Comparison of ENCODE assay signal across 15 cellular contexts in genomic region chr17:57211543-57211942, GRCh38. TPM values are rescaled to one million over a fixed set of nuclear protein-coding genes. Genes with fewer than 3 reads are reported as not detected.
DNase-seq lines count a peak whose midpoint lies in the region; ATAC-seq and TF ChIP-seq lines count a peak whose summit lies in the region.
"Had no signal": no experiment of that assay in that cellular context is flagged by ENCODE, and none has a peak within 500 bp of the region (broad histone marks: within the 10 kb centered on the region; RNA-seq: fewer than 3 reads in every experiment).

No MANE protein-coding gene starts in this region.

- H3K9me3 Mint-ChIP-seq in T-cell = peaks cover 0 to 17% (median 10%) of the 10 kb centered on the region in 3 donors

- H3K27me3 Mint-ChIP-seq in T-cell = peaks cover 11 to 21% of the 10 kb centered on the region in 2 donors

- CTCF ChIA-PET in T-cell (lab: Charles Lee) = no interaction called here

- H3K36me3 Mint-ChIP-seq in T-cell = no peaks in the 10 kb centered on the region
- H3K36me3 Mint-ChIP-seq: CD4-positive, CD25-positive, alpha-beta regulatory T cell; mesothelial cell of epicardium had no signal

- H3K4me1 Mint-ChIP-seq in T-cell = peaks cover 0 to 8% (median 0%) of the 10 kb centered on the region in 3 donors
- H3K4me1 Mint-ChIP-seq: mesothelial cell of epicardium had no signal

- no peak overlapping the region for H3K4me3 ChIP-seq in kidney epithelial cell (ENCODE audit: low read depth, low read length)

- no peaks in the 10 kb centered on the region for H3K36me3 ChIP-seq in kidney epithelial cell (ENCODE audit: control insufficient read depth, insufficient read depth, low read length)

- POLR2A ChIA-PET in T-cell (lab: Charles Lee) = no interaction called here

- H3K27me3 ChIP-seq in kidney epithelial cell (ENCODE audit: control insufficient read depth, insufficient read depth, low read length) = no peaks in the 10 kb centered on the region

- ATAC-seq in GM18502 (IDR thresholded peaks at IDR 0.05; ENCODE audit: poor library complexity, unreplicated experiment) = no peak
- ATAC-seq in T-cell (replicated peaks in 1 of 4) = no peak

- no peak overlapping the region for H3K27ac Mint-ChIP-seq in T-cell
- H3K27ac Mint-ChIP-seq: activated naive CD8-positive, alpha-beta T cell; CD4-positive, CD25-positive, alpha-beta regulatory T cell; mesothelial cell of epicardium had no signal

- no peak for TF ChIP-seq CTCF in kidney epithelial cell (IDR thresholded peaks at IDR 0.05; ENCODE audit: insufficient read depth, low read length, poor library complexity, severe bottlenecking)

- DNase-seq in EH (ENCODE audit: low read depth) = peak; percentile 15
- peak; percentile 46 for DNase-seq in HuH-7.5 (ENCODE audit: low spot score)
- DNase-seq in SW480 (ENCODE audit: low spot score) = peak; percentile 43
- DNase-seq in kidney epithelial cell (ENCODE audit: low read depth) = peak; percentile 38
- no peak for DNase-seq in Kasumi-1 (lab: John Stamatoyannopoulos, UW)
- DNase-seq in SK-N-DZ (ENCODE audit: low spot score) = no peak
- DNase-seq in T-cell = no peak
- DNase-seq: cerebellar nuclear complex, NCI-H526, nucleus accumbens, substantia nigra had no signal

- H3K4me3 Mint-ChIP-seq in T-cell = no peak overlapping the region
- H3K4me3 Mint-ChIP-seq: activated naive CD8-positive, alpha-beta T cell; CD4-positive, CD25-positive, alpha-beta regulatory T cell; mesothelial cell of epicardium had no signal

RNA-seq across cellular contexts. Expression of gene MSI2, which starts 44.8 kb away (rescaled TPM):
- 30.5 and 33.8 TPM in 2 replicates for total RNA-seq in kidney epithelial cell
- polyA plus RNA-seq in SK-N-DZ (2014; cell fraction: cytosol; rRNA removed) = 24.2 and 32.3 TPM in 2 replicates
- polyA plus RNA-seq in SK-N-DZ (2014; cell fraction: nucleus; rRNA removed) = 19.7 and 28.7 TPM in 2 replicates
- total RNA-seq in T-cell = 100 to 1,000 TPM in 4 of 5 donors, 10 to 100 TPM in 1; 98.6 to 148 (median 113) TPM

Comparison
In these comparisons a context has a peak if more than half of its experiments do, and no peak if none do; other contexts are left out.
1. DNase-seq: peak in EH (single experiment), HuH-7.5 (single experiment), SW480 (single experiment) and kidney epithelial cell (single experiment); none in Kasumi-1 (0 of 2), SK-N-DZ (single experiment) and T-cell (0 of 34).